In the genomic region with DNA sequence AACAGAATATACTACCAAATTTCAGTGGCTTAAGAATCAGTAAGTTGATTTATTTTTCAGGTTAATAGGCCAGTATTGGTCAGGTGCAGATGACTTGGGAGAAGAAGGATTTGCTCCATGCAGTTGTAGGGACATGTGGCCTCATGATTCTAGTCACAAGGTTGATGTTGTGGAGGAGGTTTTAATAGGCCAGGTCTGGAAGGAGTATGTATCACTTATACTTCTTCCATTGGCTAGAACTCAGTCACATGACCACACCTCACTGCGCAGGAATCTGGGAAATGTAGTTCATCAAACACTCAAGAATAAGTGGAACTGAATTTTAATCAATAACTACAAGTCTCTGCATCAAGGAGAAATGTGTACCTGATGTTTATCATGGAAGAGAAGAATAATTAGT, we compare ENCODE assay signal across 22 cellular contexts.
"Had no signal": no experiment of that assay in that cellular context is flagged by ENCODE, and none has a peak within 500 bp of the region (broad histone marks: within the 10 kb centered on the region; RNA-seq: fewer than 3 reads in every experiment).

No MANE protein-coding gene starts in this region.

- H3K4me3 ChIP-seq: ovary, psoas muscle, right atrium auricular region, thoracic aorta, vagina had no signal

- H3K4me1 Mint-ChIP-seq: activated naive CD4-positive, alpha-beta T cell treated with anti-CD3 and anti-CD28 coated beads, Interleukin-2, amount 50 U/mL, for 24 hours had no signal

- ATAC-seq: left ventricle myocardium superior; natural killer cell treated with Interleukin-12 subunit alpha and Interleukin-12 subunit beta and Interleukin-15 and Interleukin-18, amount 100 ng/mL, for 72 hours; psoas muscle had no signal

- DNase-seq: activated CD4-positive, alpha-beta T cell treated with anti-CD3 and anti-CD28 coated beads for 1 hour; activated CD4-positive, alpha-beta T cell treated with anti-CD3 and anti-CD28 coated beads, Interleukin-2, amount 50 U/mL, for 1 hour; activated gamma-delta T cell treated with Interleukin-2 at 50 U/mL for 16 hours; activated T-cell treated with anti-CD3 and anti-CD28 coated beads, Interleukin-2, amount 50 U/mL, for 1 hour; aorta; effector memory CD4-positive, alpha-beta T cell; left ventricle myocardium superior; mammary epithelial cell; ovary; psoas muscle; stimulated activated CD4-positive, alpha-beta T cell treated with anti-CD3 and anti-CD28 coated beads, Interleukin-4, amount 100 ng/mL, for 24 hours; stimulated activated naive CD4-positive, alpha-beta T cell treated with Interleukin-2 at 50 U/mL for 16 hours had no signal

- H3K27me3 ChIP-seq: neutrophil, ovary, right atrium auricular region, vagina had no signal

- H3K9me3 ChIP-seq: neutrophil, ovary, psoas muscle, right atrium auricular region, thoracic aorta, vagina had no signal

- H3K36me3 ChIP-seq: neutrophil, ovary, right atrium auricular region, thoracic aorta, vagina had no signal

- H3K36me3 Mint-ChIP-seq: activated naive CD4-positive, alpha-beta T cell treated with anti-CD3 and anti-CD28 coated beads, Interleukin-2, amount 50 U/mL, for 24 hours; brain; natural killer cell treated with Interleukin-12 subunit alpha and Interleukin-12 subunit beta and Interleukin-15 and Interleukin-18, amount 100 ng/mL, for 72 hours; type B pancreatic cell had no signal

- H3K9me3 Mint-ChIP-seq: activated naive CD4-positive, alpha-beta T cell treated with anti-CD3 and anti-CD28 coated beads, Interleukin-2, amount 50 U/mL, for 24 hours; dendritic cell treated with granulocyte-macrophage colony-stimulating factor and Interleukin-4, amounts not matched to agents 40 ng/mL and 50 ng/mL, for 4 days; natural killer cell treated with Interleukin-12 subunit alpha and Interleukin-12 subunit beta and Interleukin-15 and Interleukin-18, amount 100 ng/mL, for 72 hours; type B pancreatic cell had no signal

- H3K4me1 ChIP-seq: psoas muscle, right atrium auricular region, vagina had no signal

- H3K27me3 Mint-ChIP-seq: dendritic cell treated with granulocyte-macrophage colony-stimulating factor and Interleukin-4, amounts not matched to agents 40 ng/mL and 50 ng/mL, for 4 days had no signal

- H3K27ac Mint-ChIP-seq: activated naive CD4-positive, alpha-beta T cell treated with anti-CD3 and anti-CD28 coated beads, Interleukin-2, amount 50 U/mL, for 24 hours; dendritic cell treated with granulocyte-macrophage colony-stimulating factor and Interleukin-4, amounts not matched to agents 40 ng/mL and 50 ng/mL, for 4 days; natural killer cell treated with Interleukin-12 subunit alpha and Interleukin-12 subunit beta and Interleukin-15 and Interleukin-18, amount 100 ng/mL, for 72 hours; type B pancreatic cell had no signal

- H3K27ac ChIP-seq: neutrophil, ovary, psoas muscle, right atrium auricular region, thoracic aorta, vagina, VCaP had no signal

- H3K4me3 Mint-ChIP-seq: activated naive CD4-positive, alpha-beta T cell treated with anti-CD3 and anti-CD28 coated beads, Interleukin-2, amount 50 U/mL, for 24 hours; brain; dendritic cell treated with granulocyte-macrophage colony-stimulating factor and Interleukin-4, amounts not matched to agents 40 ng/mL and 50 ng/mL, for 4 days; natural killer cell treated with Interleukin-12 subunit alpha and Interleukin-12 subunit beta and Interleukin-15 and Interleukin-18, amount 100 ng/mL, for 72 hours; type B pancreatic cell had no signal
